ENCODE assay signal across 1 cellular context in the genomic region with DNA sequence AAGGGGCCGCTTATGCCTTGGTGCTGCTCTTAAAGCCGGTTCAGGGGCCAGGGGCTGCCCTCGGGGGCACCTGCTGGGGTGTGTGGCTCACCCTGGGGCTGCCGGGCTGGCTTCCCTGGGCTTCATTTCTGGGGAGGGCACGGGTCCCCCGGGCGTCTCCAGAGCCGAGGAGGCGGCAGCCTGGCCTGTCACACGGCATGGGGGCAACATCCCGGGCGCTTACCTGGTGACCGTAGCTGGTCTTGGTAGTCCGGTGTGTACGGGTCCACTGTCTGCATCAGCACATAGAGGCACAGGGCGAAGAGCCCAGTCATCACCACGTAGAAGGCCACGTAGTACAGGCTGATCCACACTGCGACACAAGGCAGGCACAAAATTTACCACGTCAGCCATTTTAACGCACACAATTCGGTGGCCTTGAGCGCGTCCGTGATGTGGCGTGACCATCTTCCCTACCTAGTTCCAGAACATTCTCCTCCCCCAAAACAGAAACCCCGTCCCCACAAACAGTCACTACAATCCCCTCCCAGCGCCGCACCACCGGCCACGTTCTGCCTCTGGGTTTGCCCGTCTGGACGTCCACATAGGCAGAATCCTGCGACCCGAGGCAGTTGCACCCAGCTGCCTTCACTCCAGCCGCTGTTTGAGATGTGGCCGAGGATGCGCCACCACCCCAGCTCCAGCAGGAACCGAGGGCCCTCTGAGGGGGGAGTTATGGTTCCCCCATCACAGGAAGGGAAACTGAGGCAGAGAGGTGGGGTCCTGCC.
TF ChIP-seq lines count a peak whose summit lies in the region.

No MANE protein-coding gene starts in this region.

TF ChIP-seq in IMR-90, 13 proteins besides CTCF, POLR2A, EP300 and RAD21:
- no peak for TF ChIP-seq MAFK (IDR thresholded peaks at IDR 0.05; ENCODE audit: low read depth, low read length)
- no peak for TF ChIP-seq NFE2L2 (IDR thresholded peaks at IDR 0.05; ENCODE audit: low read depth, low read length)
- TF ChIP-seq FOS (IDR thresholded peaks at IDR 0.05; ENCODE audit: low read depth, low read length), result no peak
- TF ChIP-seq MXI1 (IDR thresholded peaks at IDR 0.05; ENCODE audit: borderline replicate concordance, low read depth, low read length), result no peak
- no peak for TF ChIP-seq RFX5 (IDR thresholded peaks at IDR 0.05; ENCODE audit: low read depth, low read length)
- TF ChIP-seq, protein P1, sequence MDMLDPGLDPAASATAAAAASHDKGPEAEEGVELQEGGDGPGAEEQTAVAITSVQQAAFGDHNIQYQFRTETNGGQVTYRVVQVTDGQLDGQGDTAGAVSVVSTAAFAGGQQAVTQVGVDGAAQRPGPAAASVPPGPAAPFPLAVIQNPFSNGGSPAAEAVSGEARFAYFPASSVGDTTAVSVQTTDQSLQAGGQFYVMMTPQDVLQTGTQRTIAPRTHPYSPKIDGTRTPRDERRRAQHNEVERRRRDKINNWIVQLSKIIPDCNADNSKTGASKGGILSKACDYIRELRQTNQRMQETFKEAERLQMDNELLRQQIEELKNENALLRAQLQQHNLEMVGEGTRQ (IDR thresholded peaks at IDR 0.05; ENCODE audit: low read depth, low read length), result no peak
- no peak for TF ChIP-seq RCOR1 (IDR thresholded peaks at IDR 0.05; ENCODE audit: insufficient replicate concordance, low read length)
- no peak for TF ChIP-seq SMC3 (IDR thresholded peaks at IDR 0.05; ENCODE audit: low read depth, low read length)
- TF ChIP-seq BHLHE40 (IDR thresholded peaks at IDR 0.05; ENCODE audit: low read depth, low read length), result no peak
